Comparison of ENCODE assay signal across 18 cellular contexts in the genomic region with DNA sequence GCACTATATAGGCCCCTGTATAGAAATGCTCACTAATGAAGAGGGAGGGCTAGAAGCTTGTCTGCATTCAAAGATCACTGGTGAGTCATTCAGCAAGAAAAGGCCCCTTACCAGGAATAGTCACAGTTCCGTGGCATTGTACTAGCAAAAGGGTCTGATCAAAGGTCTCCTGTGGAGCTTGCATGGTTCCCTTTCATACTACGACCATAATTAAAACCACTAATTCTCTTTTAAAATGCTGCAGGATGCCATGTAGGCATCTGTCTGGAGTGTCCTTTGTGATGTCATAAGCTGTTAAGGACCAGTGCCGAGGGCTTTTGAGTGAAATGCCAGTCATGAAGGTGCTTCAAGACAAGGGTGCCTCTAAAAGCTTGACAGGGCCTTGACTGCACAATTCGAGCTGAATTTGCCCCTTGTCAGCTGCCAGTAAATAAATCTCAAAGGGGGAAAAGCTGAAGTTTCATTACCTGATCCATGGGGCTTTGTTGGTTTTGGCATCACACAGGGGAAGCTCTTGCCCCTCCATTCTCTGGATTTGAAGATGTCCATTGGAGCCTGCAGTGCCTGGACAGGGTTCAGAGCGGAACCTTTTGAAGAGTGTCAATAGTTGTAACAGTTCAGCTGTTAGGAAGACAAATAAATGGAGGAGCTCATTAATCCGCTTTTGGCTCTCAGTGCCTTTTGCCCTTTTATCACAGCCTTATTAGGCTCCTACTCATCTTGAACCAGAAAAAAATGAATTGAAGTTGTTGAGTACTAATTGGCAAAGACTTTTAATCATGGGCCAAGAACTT.
DNase-seq lines count a peak whose midpoint lies in the region; ATAC-seq and TF ChIP-seq lines count a peak whose summit lies in the region.
"Had no signal": no experiment of that assay in that cellular context is flagged by ENCODE, and none has a peak within 500 bp of the region (broad histone marks: within the 10 kb centered on the region; RNA-seq: fewer than 3 reads in every experiment).

No MANE protein-coding gene starts in this region.

- no peak overlapping the region for H3K4me3 Mint-ChIP-seq in WTC11
- peak overlapping the region; percentile 33 for H3K4me3 Mint-ChIP-seq in neural progenitor cell
- H3K4me3 Mint-ChIP-seq: stimulated activated naive B cell treated with anti-CD40 and anti-IgM and Interleukin-4, amounts not matched to agents 10 μg/mL and 1 μg/mL and 100 μg/mL, for 72 hours; T-cell had no signal

- POLR2A ChIA-PET in WTC11 (lab: Charles Lee): no interaction called here

- H3K4me1 ChIP-seq in HUES6 (ENCODE audit: control insufficient read depth, insufficient read depth, low read length) (peaks cover 22% of the 10 kb centered on the region), neural progenitor cell (peaks cover 41% of the 10 kb centered on the region)
- H3K4me1 ChIP-seq: BLaER1 had no signal

- ATAC-seq in WTC11: peak; percentile 82
- ATAC-seq: left colon; stimulated activated naive B cell treated with anti-CD40 and anti-IgM and Interleukin-4, amounts not matched to agents 10 μg/mL and 1 μg/mL and 100 μg/mL, for 72 hours; T-cell had no signal

- H3K9ac ChIP-seq in HUES6 (ENCODE audit: low read length): no peak overlapping the region
- H3K9ac ChIP-seq in neural progenitor cell: no peak overlapping the region
- H3K9ac ChIP-seq: BLaER1 had no signal

- H3K27ac ChIP-seq in HUES6 (ENCODE audit: low read depth, low read length) (peak overlapping the region; percentile 12; the same call in 1 of the 2 replicates), neural progenitor cell (peak overlapping the region; percentile 83)
- H3K27ac ChIP-seq: BLaER1, tibial nerve had no signal

- no peak overlapping the region for H2AFZ ChIP-seq in neural progenitor cell (replicated peaks)

- no peak overlapping the region for H3K4me3 ChIP-seq in HUES6 (ENCODE audit: low read depth, low read length)
- peak overlapping the region; percentile 14 for H3K4me3 ChIP-seq in neural progenitor cell
- H3K4me3 ChIP-seq: BLaER1, tibial nerve had no signal

- CTCF ChIA-PET in WTC11 (lab: Charles Lee): interaction anchor here (1.0 to 1.2 kb wide), 4 partner anchors 59 to 541 kb away, joined by 3 to 4 read pairs (median 3); partner anchors contain the start of gene TMEM260

- H3K36me3 ChIP-seq in HUES6 (ENCODE audit: control insufficient read depth, insufficient read depth, low read length) (no peaks in the 10 kb centered on the region), neural progenitor cell (no peaks in the 10 kb centered on the region)

- no peaks in the 10 kb centered on the region for H3K9me3 ChIP-seq in HUES6 (ENCODE audit: control insufficient read depth, insufficient read depth, low read depth, low read length)
- H3K9me3 ChIP-seq in neural progenitor cell (ENCODE audit: low read depth): no peaks in the 10 kb centered on the region
- H3K9me3 ChIP-seq: BLaER1, tibial nerve had no signal

- H3K27me3 Mint-ChIP-seq in WTC11 (ENCODE audit: low read depth) (no peaks in the 10 kb centered on the region; the same call in 1 of the 2 replicates), neural progenitor cell (ENCODE audit: insufficient read depth, low read depth) (peaks cover 5% of the 10 kb centered on the region)
- H3K27me3 Mint-ChIP-seq: progenitor cell of endocrine pancreas; stimulated activated naive B cell treated with anti-CD40 and anti-IgM and Interleukin-4, amounts not matched to agents 10 μg/mL and 1 μg/mL and 100 μg/mL, for 72 hours; T-cell had no signal

- H3K27me3 ChIP-seq in HUES6 (ENCODE audit: control insufficient read depth, insufficient read depth, low read length) (no peaks in the 10 kb centered on the region), neural progenitor cell (no peaks in the 10 kb centered on the region)
- H3K27me3 ChIP-seq: BLaER1, tibial nerve had no signal

- H3K36me3 Mint-ChIP-seq in WTC11 (peaks cover 4% of the 10 kb centered on the region), neural progenitor cell (peaks cover 13% of the 10 kb centered on the region)

- TF ChIP-seq CTCF in WTC11 (IDR thresholded peaks at IDR 0.05): no peak
- TF ChIP-seq CTCF in neural progenitor cell (IDR thresholded peaks at IDR 0.05): no peak

- no peaks in the 10 kb centered on the region for H3K9me3 Mint-ChIP-seq in WTC11
- peaks cover 3% of the 10 kb centered on the region for H3K9me3 Mint-ChIP-seq in neural progenitor cell
- H3K9me3 Mint-ChIP-seq: T-cell had no signal

- H3K27ac Mint-ChIP-seq in WTC11: no peak overlapping the region
- H3K27ac Mint-ChIP-seq in neural progenitor cell: peak overlapping the region; percentile 89
- H3K27ac Mint-ChIP-seq: progenitor cell of endocrine pancreas; stimulated activated naive B cell treated with anti-CD40 and anti-IgM and Interleukin-4, amounts not matched to agents 10 μg/mL and 1 μg/mL and 100 μg/mL, for 72 hours; T-cell had no signal

- H3K4me2 ChIP-seq in neural progenitor cell: peak overlapping the region; percentile 54
- H3K4me2 ChIP-seq: BLaER1 had no signal

- DNase-seq in NCI-H2107 (lab: John Stamatoyannopoulos, UW) (peak; percentile 76), WTC11 (ENCODE audit: low spot score) (no peak), neural progenitor cell (ENCODE audit: low spot score) (peak; percentile 90), NAMALWA (ENCODE audit: low spot score) (no peak), erythroblast (lab: John Stamatoyannopoulos, UW) (no peak), SW480 (ENCODE audit: low spot score) (no peak)
- DNase-seq: activated CD4-positive, CD25-positive, alpha-beta regulatory T cell; cerebellar nuclear complex; foreskin fibroblast; IMR-90; left colon; NCI-H526 treated with DMSO at 0.1 percent for 48 hours; stimulated activated naive B cell treated with anti-CD40 and anti-IgM and Interleukin-4, amounts not matched to agents 10 μg/mL and 1 μg/mL and 100 μg/mL, for 72 hours; T-cell had no signal

- peaks cover 44% of the 10 kb centered on the region for H3F3A ChIP-seq in neural progenitor cell (ENCODE audit: low read depth)

- no peak for TF ChIP-seq POLR2A in erythroblast (IDR thresholded peaks at IDR 0.05; ENCODE audit: low read length)

- H3K4me1 Mint-ChIP-seq in WTC11 (peaks cover 27% of the 10 kb centered on the region), neural progenitor cell (peaks cover 59% of the 10 kb centered on the region)
- H3K4me1 Mint-ChIP-seq: stimulated activated naive B cell treated with anti-CD40 and anti-IgM and Interleukin-4, amounts not matched to agents 10 μg/mL and 1 μg/mL and 100 μg/mL, for 72 hours; T-cell had no signal

- H3K79me2 ChIP-seq in neural progenitor cell (ENCODE audit: low read depth): no peaks in the 10 kb centered on the region

- H4K20me1 ChIP-seq in neural progenitor cell (ENCODE audit: low read depth): peaks cover 5% of the 10 kb centered on the region
- H4K20me1 ChIP-seq: BLaER1 had no signal

TF ChIP-seq in WTC11, 78 proteins besides CTCF, POLR2A, EP300 and RAD21:
- TF ChIP-seq E2F5 (CRISPR knock-in tag; IDR thresholded peaks at IDR 0.05): no peak
- TF ChIP-seq TCF7 (CRISPR knock-in tag; IDR thresholded peaks at IDR 0.05; ENCODE audit: low read depth): no peak
- no peak for TF ChIP-seq SP1 (CRISPR knock-in tag; conservative IDR thresholded peaks at IDR 0.05)
- no peak for TF ChIP-seq ZNF416 (CRISPR knock-in tag; IDR thresholded peaks at IDR 0.05)
- TF ChIP-seq, protein P1, sequence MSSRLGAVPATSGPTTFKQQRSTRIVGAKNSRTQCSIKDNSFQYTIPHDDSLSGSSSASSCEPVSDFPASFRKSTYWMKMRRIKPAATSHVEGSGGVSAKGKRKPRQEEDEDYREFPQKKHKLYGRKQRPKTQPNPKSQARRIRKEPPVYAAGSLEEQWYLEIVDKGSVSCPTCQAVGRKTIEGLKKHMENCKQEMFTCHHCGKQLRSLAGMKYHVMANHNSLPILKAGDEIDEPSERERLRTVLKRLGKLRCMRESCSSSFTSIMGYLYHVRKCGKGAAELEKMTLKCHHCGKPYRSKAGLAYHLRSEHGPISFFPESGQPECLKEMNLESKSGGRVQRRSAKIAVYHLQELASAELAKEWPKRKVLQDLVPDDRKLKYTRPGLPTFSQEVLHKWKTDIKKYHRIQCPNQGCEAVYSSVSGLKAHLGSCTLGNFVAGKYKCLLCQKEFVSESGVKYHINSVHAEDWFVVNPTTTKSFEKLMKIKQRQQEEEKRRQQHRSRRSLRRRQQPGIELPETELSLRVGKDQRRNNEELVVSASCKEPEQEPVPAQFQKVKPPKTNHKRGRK (CRISPR knock-in tag; IDR thresholded peaks at IDR 0.05; ENCODE audit: borderline replicate concordance): no peak
- TF ChIP-seq, protein P2, sequence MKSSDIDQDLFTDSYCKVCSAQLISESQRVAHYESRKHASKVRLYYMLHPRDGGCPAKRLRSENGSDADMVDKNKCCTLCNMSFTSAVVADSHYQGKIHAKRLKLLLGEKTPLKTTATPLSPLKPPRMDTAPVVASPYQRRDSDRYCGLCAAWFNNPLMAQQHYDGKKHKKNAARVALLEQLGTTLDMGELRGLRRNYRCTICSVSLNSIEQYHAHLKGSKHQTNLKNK (CRISPR knock-in tag; IDR thresholded peaks at IDR 0.05): no peak

Comparison
In these comparisons a context has a peak if more than half of its experiments do, and no peak if none do; other contexts are left out.
1. DNase-seq: peak in NCI-H2107 (single experiment) and neural progenitor cell (single experiment); none in WTC11 (single experiment), NAMALWA (single experiment), erythroblast (0 of 2) and SW480 (single experiment).